Comparison of ENCODE assay signal across 8 cellular contexts in genomic region chr12:132686831-132687210, GRCh38. TPM values are rescaled to one million over a fixed set of nuclear protein-coding genes. Genes with fewer than 3 reads are reported as not detected.
A peak's percentile ranks its signal among the peaks of the same experiment; 100 is the strongest.
DNase-seq lines count a peak whose midpoint lies in the region; ATAC-seq, FAIRE-seq and TF ChIP-seq lines count a peak whose summit lies in the region.

No MANE protein-coding gene starts in this region.

- peaks cover 39% of the 10 kb centered on the region for H3K79me2 ChIP-seq in HepG2 (ENCODE audit: insufficient read depth, low read length)

- FAIRE-seq in HepG2 (lab: Jason Lieb, UNC), result no peak

- H3K4me2 ChIP-seq in HepG2 (ENCODE audit: low read depth, low read length), result peak overlapping the region; percentile 57

- TF ChIP-seq POLR2A in HepG2 (IDR thresholded peaks at IDR 0.05; ENCODE audit: insufficient read depth in 1 of 2, low read depth in 2 of 2, low read length in 2 of 2), result no peak

- DNase-seq in CD14-positive monocyte (ENCODE audit: low spot score) (no peak), adipocyte (ENCODE audit: low read depth) (no peak), HepG2 (ENCODE audit: low spot score) (no peak), type B pancreatic cell (ENCODE audit: extremely low spot score, unreplicated experiment) (peak; percentile 74), NCI-H187 treated with DMSO at 0.1 percent for 48 hours (lab: John Stamatoyannopoulos, UW) (no peak), SK-N-DZ (ENCODE audit: low spot score) (no peak)

- H3K9ac ChIP-seq in adipocyte (ENCODE audit: low read length) (peak overlapping the region; percentile 74), HepG2 (ENCODE audit: insufficient read depth, low read depth, low read length) (peak overlapping the region; percentile 80)

- peak overlapping the region in 1 of 7 donors; percentile 8 for H3K27ac Mint-ChIP-seq in CD14-positive monocyte
- H3K27ac Mint-ChIP-seq in type B pancreatic cell, result no peak overlapping the region

- H3K9me3 ChIP-seq in adipocyte (ENCODE audit: control insufficient read depth, low read length), result no peaks in the 10 kb centered on the region
- H3K9me3 ChIP-seq in HepG2 (ENCODE audit: low read length), result no peaks in the 10 kb centered on the region

- TF ChIP-seq EP300 in HepG2 (IDR thresholded peaks at IDR 0.05; ENCODE audit: low read depth in 2 of 2, low read length in 2 of 2) (no peak), HepG2 (CRISPR knock-in tag; IDR thresholded peaks at IDR 0.05; ENCODE audit: borderline replicate concordance) (no peak)

- H3K9me3 Mint-ChIP-seq in CD14-positive monocyte, result peaks cover 0 to 5% (median 1%) of the 10 kb centered on the region in 7 donors
- no peaks in the 10 kb centered on the region for H3K9me3 Mint-ChIP-seq in type B pancreatic cell

- H3K27me3 ChIP-seq in adipocyte (replicated peaks; ENCODE audit: control insufficient read depth, insufficient read depth, low read length) (no peaks in the 10 kb centered on the region), HepG2 (ENCODE audit: control insufficient read depth in 1 of 2, insufficient read depth in 2 of 2, low read length in 2 of 2) (no peaks in the 10 kb centered on the region)

- H3K36me3 ChIP-seq in adipocyte (ENCODE audit: control insufficient read depth, insufficient read depth, low read length, severe bottlenecking) (peaks cover 4% of the 10 kb centered on the region), HepG2 (replicated peaks in 1 of 2; ENCODE audit: control insufficient read depth in 1 of 2, insufficient read depth in 2 of 2, low read length in 2 of 2) (0 out of 5 replicates have a peak, but pooled peaks cover 0 to 8% of the 10 kb centered on the region in 2 experiments)

- TF ChIP-seq RAD21 in HepG2 (CRISPR knock-in tag; IDR thresholded peaks at IDR 0.05), result no peak

- 0% methylated on average over 7 of the region's 55 CpGs for WGBS in HepG2 (ENCODE audit: low lambda C conversion rate)

- CTCF ChIA-PET in HepG2 (lab: Yijun Ruan, JAX; ENCODE audit: low intra/inter-chr PET ratio, low total read pairs), result no interaction called here

- intact Hi-C loops in CD14-positive monocyte (cut with micrococcal nuclease) (loop anchor here in 1 of 2 donors (10.0 kb wide), 1 partner anchor 138 kb away; the partner anchor contains the start of gene GOLGA3), HepG2 (cut with micrococcal nuclease; ENCODE audit: unreplicated experiment) (no loop called here)

- H3K4me3 Mint-ChIP-seq in CD14-positive monocyte (peak overlapping the region; percentile 81 to 85), type B pancreatic cell (peak overlapping the region; percentile 87)

- H3K4me3 ChIP-seq in adipocyte (ENCODE audit: low read length), result peak overlapping the region; percentile 82
- H3K4me3 ChIP-seq in HepG2 (replicated peaks in 1 of 3; ENCODE audit: insufficient read depth in 1 of 3, low read depth in 2 of 3, low read length in 3 of 3), result peak overlapping the region; percentile 69 to 79 (median 78); a peak in 5 of 6 replicates

- TF ChIP-seq CTCF in CD14-positive monocyte (IDR thresholded peaks at IDR 0.05), result no peak
- no peak for TF ChIP-seq CTCF in HepG2 (CRISPR knock-in tag; IDR thresholded peaks at IDR 0.05)
- TF ChIP-seq CTCF in type B pancreatic cell (conservative IDR thresholded peaks at IDR 0.05), result no peak

- POLR2A ChIA-PET in HepG2 (lab: Yijun Ruan, JAX), result no interaction called here

- H3K4me1 ChIP-seq in adipocyte (ENCODE audit: control insufficient read depth, insufficient read depth, low read length) (no peaks in the 10 kb centered on the region), HepG2 (ENCODE audit: insufficient read depth, low read length) (peaks cover 25% of the 10 kb centered on the region)

- in situ Hi-C loops in HepG2 (cut with HindIII; ENCODE audit: extremely low pct_ligation_motif_present, low pct_unique_long_range_greater_than_20kb), result no loop called here

- peaks cover 6% of the 10 kb centered on the region; the same call in 1 of the 2 replicates for H4K20me1 ChIP-seq in HepG2 (ENCODE audit: insufficient read depth, low read length)

- peak overlapping the region; percentile 77 for H3K27ac ChIP-seq in HepG2 (ENCODE audit: extremely low read length, insufficient read depth, low read length)

- H3K27me3 Mint-ChIP-seq in CD14-positive monocyte (ENCODE audit: low read depth in 3 of 3) (peaks cover 3 to 12% (median 9%) of the 10 kb centered on the region in 3 donors), type B pancreatic cell (no peaks in the 10 kb centered on the region)

- no peak overlapping the region for H2AFZ ChIP-seq in HepG2 (ENCODE audit: low read length)

- ATAC-seq in GM19395 (IDR thresholded peaks at IDR 0.05; ENCODE audit: unreplicated experiment) (peak; percentile 28), HG03457 (IDR thresholded peaks at IDR 0.05; ENCODE audit: unreplicated experiment) (peak; percentile 21), HepG2 (peak; percentile 1; the same call in 2 of the 3 replicates)

- BruUV-seq in HepG2 (replicated peaks; lab: Mats Ljungman, UMichigan), result no TSS peak

- H3K4me1 Mint-ChIP-seq in CD14-positive monocyte (peaks cover 19% of the 10 kb centered on the region), type B pancreatic cell (ENCODE audit: unreplicated experiment) (peaks cover 15% of the 10 kb centered on the region)

- H3K36me3 Mint-ChIP-seq in CD14-positive monocyte (no peaks in the 10 kb centered on the region), type B pancreatic cell (peaks cover 14% of the 10 kb centered on the region)

RNA-seq across cellular contexts. Expression of gene POLE, which starts 0.3 kb away (rescaled TPM):
- polyA plus RNA-seq in CD14-positive monocyte (1 to 10 TPM in 1 of 2 donors, under 1 TPM in 1; 1.00 to 2.2 TPM), HepG2 (2011; rRNA removed) (23.2 and 25.3 TPM in 2 replicates)
- total RNA-seq in HepG2 (2016; rRNA removed; fragmentation: Illumina TruSeq; extraction: Trizol) (25.7 and 52.2 TPM in 2 replicates), type B pancreatic cell (ENCODE audit: low replicate concordance) (67.3 and 113 TPM in 2 replicates)
- 59.1 and 64.2 TPM in 2 replicates for total RNA-seq in HepG2 (2016; cell fraction: cytosol; rRNA removed; fragmentation: Illumina TruSeq; extraction: Trizol; ENCODE audit: low read depth)
- total RNA-seq in HepG2 (2016; cell fraction: insoluble cytoplasmic fraction; rRNA removed; fragmentation: Illumina TruSeq; extraction: Trizol), result 20.9 and 52.7 TPM in 2 replicates
- 57.6 and 66.6 TPM in 2 replicates for total RNA-seq in HepG2 (2016; cell fraction: membrane; rRNA removed; fragmentation: Illumina TruSeq; extraction: Trizol)
- total RNA-seq in HepG2 (2016; cell fraction: nucleus; rRNA removed; fragmentation: Illumina TruSeq; extraction: Trizol), result 72.5 and 80.9 TPM in 2 replicates
- 4.8 and 9.4 TPM in 2 replicates for polyA plus RNA-seq in HepG2 (2011; cell fraction: cytosol; rRNA removed)
- 134 and 225 TPM in 2 replicates for polyA plus RNA-seq in HepG2 (2011; cell fraction: nucleus; rRNA removed)
- 14.9 and 21.3 TPM in 2 replicates for polyA plus RNA-seq in HepG2 (2012)
- 4.1 and 5.2 TPM in 2 replicates for polyA plus RNA-seq in HepG2 (2016; cell fraction: cytosol; fragmentation: Illumina TruSeq; extraction: Trizol; ENCODE audit: low read depth)
- polyA plus RNA-seq in HepG2 (2016; cell fraction: insoluble cytoplasmic fraction; fragmentation: Illumina TruSeq; extraction: Trizol; ENCODE audit: low read depth), result 21.3 and 29.5 TPM in 2 replicates
- 11.4 and 13.7 TPM in 2 replicates for polyA plus RNA-seq in HepG2 (2016; cell fraction: membrane; fragmentation: Illumina TruSeq; extraction: Trizol; ENCODE audit: low read depth)
- 185 and 194 TPM in 2 replicates for polyA plus RNA-seq in HepG2 (2016; cell fraction: nucleus; fragmentation: Illumina TruSeq; extraction: Trizol; ENCODE audit: insufficient read depth, low read depth)
- 104 and 245 TPM in 2 replicates for polyA minus RNA-seq in HepG2 (2011; rRNA and poly(A)+ RNA removed; ENCODE audit: low replicate concordance)
- polyA minus RNA-seq in HepG2 (2011; cell fraction: cytosol; rRNA and poly(A)+ RNA removed), result 12.9 and 22.7 TPM in 2 replicates
- 79.4 and 111 TPM in 2 replicates for polyA minus RNA-seq in HepG2 (2011; cell fraction: nucleus; rRNA and poly(A)+ RNA removed)
- 41.1 and 44.7 TPM in 2 replicates for polyA plus RNA-seq in SK-N-DZ (2014; cell fraction: cytosol; rRNA removed)
- 304 and 735 TPM in 2 replicates for polyA plus RNA-seq in SK-N-DZ (2014; cell fraction: nucleus; rRNA removed)

RNA-seq across cellular contexts. Expression of gene PXMP2, which starts 0.6 kb away (rescaled TPM):
- polyA plus RNA-seq in CD14-positive monocyte (1 to 10 TPM; 8.7 to 9.2 TPM), HepG2 (2011; rRNA removed) (24.4 and 25.5 TPM in 2 replicates)
- total RNA-seq in HepG2 (2016; rRNA removed; fragmentation: Illumina TruSeq; extraction: Trizol) (38.3 and 42.9 TPM in 2 replicates), type B pancreatic cell (ENCODE audit: low replicate concordance) (23.6 and 38.5 TPM in 2 replicates)
- total RNA-seq in HepG2 (2016; cell fraction: cytosol; rRNA removed; fragmentation: Illumina TruSeq; extraction: Trizol; ENCODE audit: low read depth), result 129 and 144 TPM in 2 replicates
- total RNA-seq in HepG2 (2016; cell fraction: insoluble cytoplasmic fraction; rRNA removed; fragmentation: Illumina TruSeq; extraction: Trizol), result 34.3 and 45.4 TPM in 2 replicates
- total RNA-seq in HepG2 (2016; cell fraction: membrane; rRNA removed; fragmentation: Illumina TruSeq; extraction: Trizol), result 94.5 and 107 TPM in 2 replicates
- 16.5 and 17.4 TPM in 2 replicates for total RNA-seq in HepG2 (2016; cell fraction: nucleus; rRNA removed; fragmentation: Illumina TruSeq; extraction: Trizol)
- polyA plus RNA-seq in HepG2 (2011; cell fraction: cytosol; rRNA removed), result 21.8 and 27.1 TPM in 2 replicates
- polyA plus RNA-seq in HepG2 (2011; cell fraction: nucleus; rRNA removed), result 11.1 and 15.6 TPM in 2 replicates
- 14.0 and 18.0 TPM in 2 replicates for polyA plus RNA-seq in HepG2 (2012)
- 136 and 147 TPM in 2 replicates for polyA plus RNA-seq in HepG2 (2016; cell fraction: cytosol; fragmentation: Illumina TruSeq; extraction: Trizol; ENCODE audit: low read depth)
- polyA plus RNA-seq in HepG2 (2016; cell fraction: insoluble cytoplasmic fraction; fragmentation: Illumina TruSeq; extraction: Trizol; ENCODE audit: low read depth), result 33.1 and 37.0 TPM in 2 replicates
- 87.1 and 93.3 TPM in 2 replicates for polyA plus RNA-seq in HepG2 (2016; cell fraction: membrane; fragmentation: Illumina TruSeq; extraction: Trizol; ENCODE audit: low read depth)
- polyA plus RNA-seq in HepG2 (2016; cell fraction: nucleus; fragmentation: Illumina TruSeq; extraction: Trizol; ENCODE audit: insufficient read depth, low read depth), result 39.4 and 39.9 TPM in 2 replicates
- polyA minus RNA-seq in HepG2 (2011; rRNA and poly(A)+ RNA removed; ENCODE audit: low replicate concordance), result 14.3 and 48.1 TPM in 2 replicates
- polyA minus RNA-seq in HepG2 (2011; cell fraction: cytosol; rRNA and poly(A)+ RNA removed), result 4.0 and 7.8 TPM in 2 replicates
- polyA minus RNA-seq in HepG2 (2011; cell fraction: nucleus; rRNA and poly(A)+ RNA removed), result 7.0 and 7.9 TPM in 2 replicates
- 231 and 288 TPM in 2 replicates for polyA plus RNA-seq in SK-N-DZ (2014; cell fraction: cytosol; rRNA removed)
- polyA plus RNA-seq in SK-N-DZ (2014; cell fraction: nucleus; rRNA removed), result 150 and 208 TPM in 2 replicates

RNA-seq across cellular contexts. Expression of gene PGAM5, which starts 23.8 kb away (rescaled TPM):
- polyA plus RNA-seq in CD14-positive monocyte (10 to 100 TPM in 1 of 2 donors, 1 to 10 TPM in 1; 7.0 to 10.3 TPM), HepG2 (2011; rRNA removed) (18.0 and 23.8 TPM in 2 replicates)
- total RNA-seq in HepG2 (2016; rRNA removed; fragmentation: Illumina TruSeq; extraction: Trizol) (77.1 and 77.9 TPM in 2 replicates), type B pancreatic cell (ENCODE audit: low replicate concordance) (40.0 and 41.0 TPM in 2 replicates)
- 37.0 and 40.3 TPM in 2 replicates for total RNA-seq in HepG2 (2016; cell fraction: cytosol; rRNA removed; fragmentation: Illumina TruSeq; extraction: Trizol; ENCODE audit: low read depth)
- 75.8 and 78.5 TPM in 2 replicates for total RNA-seq in HepG2 (2016; cell fraction: insoluble cytoplasmic fraction; rRNA removed; fragmentation: Illumina TruSeq; extraction: Trizol)
- total RNA-seq in HepG2 (2016; cell fraction: membrane; rRNA removed; fragmentation: Illumina TruSeq; extraction: Trizol), result 82.5 and 88.7 TPM in 2 replicates
- total RNA-seq in HepG2 (2016; cell fraction: nucleus; rRNA removed; fragmentation: Illumina TruSeq; extraction: Trizol), result 27.7 and 31.2 TPM in 2 replicates
- 15.3 and 23.5 TPM in 2 replicates for polyA plus RNA-seq in HepG2 (2011; cell fraction: cytosol; rRNA removed)
- polyA plus RNA-seq in HepG2 (2011; cell fraction: nucleus; rRNA removed), result 14.4 and 15.9 TPM in 2 replicates
- polyA plus RNA-seq in HepG2 (2012), result 14.5 and 23.5 TPM in 2 replicates
- 28.3 and 31.0 TPM in 2 replicates for polyA plus RNA-seq in HepG2 (2016; cell fraction: cytosol; fragmentation: Illumina TruSeq; extraction: Trizol; ENCODE audit: low read depth)
- polyA plus RNA-seq in HepG2 (2016; cell fraction: insoluble cytoplasmic fraction; fragmentation: Illumina TruSeq; extraction: Trizol; ENCODE audit: low read depth), result 59.5 and 70.5 TPM in 2 replicates
- polyA plus RNA-seq in HepG2 (2016; cell fraction: membrane; fragmentation: Illumina TruSeq; extraction: Trizol; ENCODE audit: low read depth), result 47.3 and 51.7 TPM in 2 replicates
- 43.9 and 45.1 TPM in 2 replicates for polyA plus RNA-seq in HepG2 (2016; cell fraction: nucleus; fragmentation: Illumina TruSeq; extraction: Trizol; ENCODE audit: insufficient read depth, low read depth)
- polyA minus RNA-seq in HepG2 (2011; rRNA and poly(A)+ RNA removed; ENCODE audit: low replicate concordance), result 89.6 and 210 TPM in 2 replicates
- polyA minus RNA-seq in HepG2 (2011; cell fraction: cytosol; rRNA and poly(A)+ RNA removed), result 28.3 and 32.7 TPM in 2 replicates
- polyA minus RNA-seq in HepG2 (2011; cell fraction: nucleus; rRNA and poly(A)+ RNA removed), result 9.9 and 10.2 TPM in 2 replicates
- polyA plus RNA-seq in SK-N-DZ (2014; cell fraction: cytosol; rRNA removed), result 85.3 and 97.8 TPM in 2 replicates
- polyA plus RNA-seq in SK-N-DZ (2014; cell fraction: nucleus; rRNA removed), result 45.3 and 50.0 TPM in 2 replicates
